ENCODE assay signal across 14 cellular contexts in the genomic region with DNA sequence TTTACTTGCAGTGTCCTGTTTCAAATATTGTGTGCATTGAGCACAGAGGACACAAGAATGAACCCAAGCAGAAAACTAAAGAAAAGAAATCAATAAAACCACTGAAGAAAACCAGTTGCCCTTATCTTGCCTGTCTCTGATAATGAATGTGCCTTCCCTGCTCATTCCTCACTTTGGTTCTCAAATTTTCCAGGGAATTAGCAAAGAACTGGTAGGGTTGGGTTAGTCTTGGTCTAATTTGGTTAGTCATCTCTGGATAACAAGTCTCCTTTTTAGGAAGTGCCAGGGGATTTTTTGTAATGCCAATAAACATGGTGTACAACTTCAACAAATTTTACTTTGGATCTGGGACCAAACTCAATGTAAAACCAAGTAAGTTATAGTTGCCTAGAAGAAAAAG.
DNase-seq lines count a peak whose midpoint lies in the region; ATAC-seq and TF ChIP-seq lines count a peak whose summit lies in the region.
"Had no signal": no experiment of that assay in that cellular context is flagged by ENCODE, and none has a peak within 500 bp of the region (broad histone marks: within the 10 kb centered on the region; RNA-seq: fewer than 3 reads in every experiment).

No MANE protein-coding gene starts in this region.

- H3K4me1 ChIP-seq in uterus, result no peaks in the 10 kb centered on the region
- H3K4me1 ChIP-seq in upper lobe of left lung, result no peaks in the 10 kb centered on the region
- peaks cover 2% of the 10 kb centered on the region for H3K4me1 ChIP-seq in psoas muscle
- H3K4me1 ChIP-seq: prostate gland had no signal

- CTCF ChIA-PET in activated CD4-positive, alpha-beta memory T cell treated with anti-CD3 and anti-CD28 coated beads, Interleukin-2, amount 10 ng/mL, durations not matched to agents 7 days and 5 days (lab: Charles Lee), result interaction anchor here (1.1 kb wide), 1 partner anchor 33 kb away, joined by 4 read pairs; no protein-coding TSS in a partner anchor

- no peak for DNase-seq in activated naive CD4-positive, alpha-beta T cell (lab: John Stamatoyannopoulos, UW)
- DNase-seq in activated CD4-positive, alpha-beta memory T cell treated with anti-CD3 and anti-CD28 coated beads, Interleukin-2, amount 10 ng/mL, durations not matched to agents 7 days and 5 days, result no peak
- DNase-seq in fibroblast of the aortic adventitia (ENCODE audit: low read depth) (peak; percentile 45), uterus (no peak), upper lobe of left lung (no peak), NCI-H748 treated with DMSO at 0.1 percent for 48 hours (lab: John Stamatoyannopoulos, UW) (no peak), psoas muscle (no peak)
- DNase-seq: cerebellar nuclear complex, DMS 273 treated with DMSO at 0.1 percent for 48 hours, foreskin fibroblast, NCI-H1417 treated with DMSO at 0.1 percent for 48 hours, SHP77 treated with DMSO at 0.1 percent for 48 hours had no signal

- POLR2A ChIA-PET in activated CD4-positive, alpha-beta memory T cell treated with anti-CD3 and anti-CD28 coated beads, Interleukin-2, amount 10 ng/mL, durations not matched to agents 7 days and 5 days (lab: Charles Lee), result interaction anchor here (0.6 to 41.9 kb wide), 5 partner anchors 6 to 543 kb away, joined by 3 to 1110 read pairs (median 559); no protein-coding TSS in a partner anchor

- H3K27ac ChIP-seq in uterus, result peak overlapping the region; percentile 80 to 87
- H3K27ac ChIP-seq in upper lobe of left lung, result peak overlapping the region in 1 of 4 donors; percentile 23
- H3K27ac ChIP-seq in psoas muscle, result no peak overlapping the region
- H3K27ac ChIP-seq: prostate gland had no signal

- no peaks in the 10 kb centered on the region for H3K9me3 Mint-ChIP-seq in activated naive CD4-positive, alpha-beta T cell treated with anti-CD3 and anti-CD28 coated beads, Interleukin-2, amount 50 U/mL, for 24 hours
- no peaks in the 10 kb centered on the region for H3K9me3 Mint-ChIP-seq in activated CD4-positive, alpha-beta memory T cell treated with anti-CD3 and anti-CD28 coated beads, Interleukin-2, amount 10 ng/mL, durations not matched to agents 7 days and 5 days

- peaks cover 92% of the 10 kb centered on the region for H3K4me1 Mint-ChIP-seq in activated naive CD4-positive, alpha-beta T cell treated with anti-CD3 and anti-CD28 coated beads, Interleukin-2, amount 50 U/mL, for 24 hours
- H3K4me1 Mint-ChIP-seq in activated CD4-positive, alpha-beta memory T cell treated with anti-CD3 and anti-CD28 coated beads, Interleukin-2, amount 10 ng/mL, durations not matched to agents 7 days and 5 days, result peaks cover 92% of the 10 kb centered on the region

- intact Hi-C loops in uterus (cut with DNase I; ENCODE audit: low total_unique reads), result no loop called here
- intact Hi-C loops in psoas muscle (cut with DNase I), result no loop called here

- H3K4me3 ChIP-seq in fibroblast of the aortic adventitia (ENCODE audit: low read depth, low read length), result no peak overlapping the region
- no peak overlapping the region for H3K4me3 ChIP-seq in uterus
- no peak overlapping the region for H3K4me3 ChIP-seq in upper lobe of left lung
- no peak overlapping the region for H3K4me3 ChIP-seq in psoas muscle
- H3K4me3 ChIP-seq: prostate gland had no signal

- ATAC-seq in upper lobe of left lung (ENCODE audit: low FRiP score in 2 of 2), result no peak
- no peak for ATAC-seq in psoas muscle

- TF ChIP-seq CTCF in fibroblast of the aortic adventitia (IDR thresholded peaks at IDR 0.05; ENCODE audit: insufficient read depth, low read length) (no peak), uterus (IDR thresholded peaks at IDR 0.05) (no peak), upper lobe of left lung (IDR thresholded peaks at IDR 0.05) (no peak), psoas muscle (IDR thresholded peaks at IDR 0.05) (no peak)

- H3K36me3 Mint-ChIP-seq in activated naive CD4-positive, alpha-beta T cell treated with anti-CD3 and anti-CD28 coated beads, Interleukin-2, amount 50 U/mL, for 24 hours, result peaks cover 60% of the 10 kb centered on the region
- H3K36me3 Mint-ChIP-seq in activated CD4-positive, alpha-beta memory T cell treated with anti-CD3 and anti-CD28 coated beads, Interleukin-2, amount 10 ng/mL, durations not matched to agents 7 days and 5 days (ENCODE audit: low read depth), result peaks cover 96% of the 10 kb centered on the region

- H3K27me3 ChIP-seq in uterus (no peaks in the 10 kb centered on the region), upper lobe of left lung (no peaks in the 10 kb centered on the region), psoas muscle (ENCODE audit: insufficient read depth in 3 of 3, low read length in 2 of 3) (no peaks in the 10 kb centered on the region)

- TF ChIP-seq POLR2A in uterus (IDR thresholded peaks at IDR 0.05) (no peak), upper lobe of left lung (IDR thresholded peaks at IDR 0.05) (no peak)

- H3K4me3 Mint-ChIP-seq in activated naive CD4-positive, alpha-beta T cell treated with anti-CD3 and anti-CD28 coated beads, Interleukin-2, amount 50 U/mL, for 24 hours, result peak overlapping the region; percentile 85
- peak overlapping the region; percentile 78 for H3K4me3 Mint-ChIP-seq in activated CD4-positive, alpha-beta memory T cell treated with anti-CD3 and anti-CD28 coated beads, Interleukin-2, amount 10 ng/mL, durations not matched to agents 7 days and 5 days

- H3K9me3 ChIP-seq in uterus, result no peaks in the 10 kb centered on the region
- no peaks in the 10 kb centered on the region for H3K9me3 ChIP-seq in upper lobe of left lung
- H3K9me3 ChIP-seq in psoas muscle, result no peaks in the 10 kb centered on the region
- H3K9me3 ChIP-seq: prostate gland had no signal

- H3K27ac Mint-ChIP-seq in activated naive CD4-positive, alpha-beta T cell treated with anti-CD3 and anti-CD28 coated beads, Interleukin-2, amount 50 U/mL, for 24 hours, result peak overlapping the region; percentile 98
- H3K27ac Mint-ChIP-seq in activated CD4-positive, alpha-beta memory T cell treated with anti-CD3 and anti-CD28 coated beads, Interleukin-2, amount 10 ng/mL, durations not matched to agents 7 days and 5 days, result peak overlapping the region; percentile 91

- H3K36me3 ChIP-seq in uterus (no peaks in the 10 kb centered on the region), upper lobe of left lung (no peaks in the 10 kb centered on the region), psoas muscle (ENCODE audit: insufficient read depth in 1 of 2, low read depth in 1 of 2) (no peaks in the 10 kb centered on the region)
- H3K36me3 ChIP-seq: prostate gland had no signal

- no peak for TF ChIP-seq EP300 in upper lobe of left lung (IDR thresholded peaks at IDR 0.05)

- H3K27me3 Mint-ChIP-seq in activated naive CD4-positive, alpha-beta T cell treated with anti-CD3 and anti-CD28 coated beads, Interleukin-2, amount 50 U/mL, for 24 hours, result no peaks in the 10 kb centered on the region
- H3K27me3 Mint-ChIP-seq in activated CD4-positive, alpha-beta memory T cell treated with anti-CD3 and anti-CD28 coated beads, Interleukin-2, amount 10 ng/mL, durations not matched to agents 7 days and 5 days, result no peaks in the 10 kb centered on the region
